In the genomic region with DNA sequence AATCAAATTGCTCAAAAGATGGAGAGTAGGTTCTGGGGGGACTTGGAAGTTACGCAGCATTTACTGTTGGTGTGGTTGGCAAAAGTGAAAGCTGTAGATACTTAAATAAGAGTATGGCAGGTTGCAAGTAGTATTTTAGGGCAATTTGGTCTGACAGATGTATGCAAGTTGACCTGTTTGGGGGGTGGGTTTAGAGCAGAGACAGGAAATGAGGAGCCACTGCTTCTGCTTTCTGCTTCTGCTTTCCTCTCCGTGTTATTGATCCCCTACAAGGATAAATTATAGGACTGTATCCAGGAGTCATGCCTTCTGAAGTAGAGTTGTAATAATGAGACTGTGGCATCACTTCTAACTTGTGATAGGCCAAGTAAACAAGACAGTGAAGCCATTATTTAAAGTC, we compare ENCODE assay signal across 1 cellular context.
TF ChIP-seq lines count a peak whose summit lies in the region.

No MANE protein-coding gene starts in this region.

TF ChIP-seq in WTC11, 78 proteins besides CTCF, POLR2A, EP300 and RAD21 (continued from another document):
- TF ChIP-seq, protein P1, sequence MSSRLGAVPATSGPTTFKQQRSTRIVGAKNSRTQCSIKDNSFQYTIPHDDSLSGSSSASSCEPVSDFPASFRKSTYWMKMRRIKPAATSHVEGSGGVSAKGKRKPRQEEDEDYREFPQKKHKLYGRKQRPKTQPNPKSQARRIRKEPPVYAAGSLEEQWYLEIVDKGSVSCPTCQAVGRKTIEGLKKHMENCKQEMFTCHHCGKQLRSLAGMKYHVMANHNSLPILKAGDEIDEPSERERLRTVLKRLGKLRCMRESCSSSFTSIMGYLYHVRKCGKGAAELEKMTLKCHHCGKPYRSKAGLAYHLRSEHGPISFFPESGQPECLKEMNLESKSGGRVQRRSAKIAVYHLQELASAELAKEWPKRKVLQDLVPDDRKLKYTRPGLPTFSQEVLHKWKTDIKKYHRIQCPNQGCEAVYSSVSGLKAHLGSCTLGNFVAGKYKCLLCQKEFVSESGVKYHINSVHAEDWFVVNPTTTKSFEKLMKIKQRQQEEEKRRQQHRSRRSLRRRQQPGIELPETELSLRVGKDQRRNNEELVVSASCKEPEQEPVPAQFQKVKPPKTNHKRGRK (CRISPR knock-in tag; IDR thresholded peaks at IDR 0.05; ENCODE audit: borderline replicate concordance) = no peak
- TF ChIP-seq, protein P2, sequence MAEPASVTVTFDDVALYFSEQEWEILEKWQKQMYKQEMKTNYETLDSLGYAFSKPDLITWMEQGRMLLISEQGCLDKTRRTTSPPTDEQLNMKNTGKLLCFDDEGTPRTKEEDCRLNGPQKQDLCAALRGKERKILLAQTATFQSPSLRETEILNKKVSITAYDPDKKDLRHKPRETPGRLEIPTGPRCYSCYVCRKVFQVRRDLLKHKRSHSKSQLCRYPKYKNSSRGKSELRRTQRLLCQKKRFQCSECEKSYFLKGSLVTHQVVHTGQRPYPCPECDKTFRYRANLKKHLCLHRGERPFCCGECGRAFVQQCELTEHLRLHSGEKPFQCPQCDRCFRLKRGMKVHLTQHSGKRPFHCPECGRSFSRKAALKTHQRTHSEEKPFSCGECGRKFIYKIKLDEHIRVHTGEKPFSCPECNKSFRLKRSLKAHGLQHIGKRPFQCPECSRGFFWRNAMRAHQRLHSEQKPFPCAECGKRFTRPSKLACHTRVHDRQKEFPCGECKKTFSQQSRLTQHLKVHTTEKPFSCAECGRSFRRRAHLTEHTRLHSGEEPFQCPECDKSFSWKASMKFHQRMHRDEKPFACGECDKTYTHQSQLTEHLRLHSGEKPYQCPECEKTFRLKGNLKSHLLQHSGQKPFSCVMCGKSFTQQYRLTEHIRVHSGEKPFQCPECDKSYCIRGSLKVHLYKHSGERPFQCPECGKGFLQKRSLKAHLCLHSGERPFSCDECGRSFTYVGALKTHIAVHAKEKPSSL (CRISPR knock-in tag; conservative IDR thresholded peaks at IDR 0.05) = no peak
- no peak for TF ChIP-seq ZMAT4 (CRISPR knock-in tag; IDR thresholded peaks at IDR 0.05)
- TF ChIP-seq ARID4B (CRISPR knock-in tag; IDR thresholded peaks at IDR 0.05; ENCODE audit: borderline replicate concordance) = no peak
- TF ChIP-seq EMX1 (CRISPR knock-in tag; IDR thresholded peaks at IDR 0.05) = no peak
- no peak for TF ChIP-seq FOXK1 (CRISPR knock-in tag; IDR thresholded peaks at IDR 0.05)
- no peak for TF ChIP-seq SOX15 (CRISPR knock-in tag; IDR thresholded peaks at IDR 0.05)
- no peak for TF ChIP-seq CREB1 (CRISPR knock-in tag; IDR thresholded peaks at IDR 0.05)
- no peak for TF ChIP-seq NFATC4 (CRISPR knock-in tag; IDR thresholded peaks at IDR 0.05)
- TF ChIP-seq, protein P3, sequence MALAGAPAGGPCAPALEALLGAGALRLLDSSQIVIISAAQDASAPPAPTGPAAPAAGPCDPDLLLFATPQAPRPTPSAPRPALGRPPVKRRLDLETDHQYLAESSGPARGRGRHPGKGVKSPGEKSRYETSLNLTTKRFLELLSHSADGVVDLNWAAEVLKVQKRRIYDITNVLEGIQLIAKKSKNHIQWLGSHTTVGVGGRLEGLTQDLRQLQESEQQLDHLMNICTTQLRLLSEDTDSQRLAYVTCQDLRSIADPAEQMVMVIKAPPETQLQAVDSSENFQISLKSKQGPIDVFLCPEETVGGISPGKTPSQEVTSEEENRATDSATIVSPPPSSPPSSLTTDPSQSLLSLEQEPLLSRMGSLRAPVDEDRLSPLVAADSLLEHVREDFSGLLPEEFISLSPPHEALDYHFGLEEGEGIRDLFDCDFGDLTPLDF (CRISPR knock-in tag; IDR thresholded peaks at IDR 0.05) = no peak
- TF ChIP-seq NR2C2 (CRISPR knock-in tag; IDR thresholded peaks at IDR 0.05) = no peak
- TF ChIP-seq ZBTB21 (CRISPR knock-in tag; IDR thresholded peaks at IDR 0.05; ENCODE audit: borderline replicate concordance) = no peak
TF ChIP-seq in WTC11: peak in this region for 0.
